In genomic region chr2:200404615-200405014, GRCh38 we compare ENCODE assay signal across 25 cellular contexts.
DNase-seq lines count a peak whose midpoint lies in the region; ATAC-seq and TF ChIP-seq lines count a peak whose summit lies in the region.
"Had no signal": no experiment of that assay in that cellular context is flagged by ENCODE, and none has a peak within 500 bp of the region (broad histone marks: within the 10 kb centered on the region; RNA-seq: fewer than 3 reads in every experiment).

No MANE protein-coding gene starts in this region.

- H2AK5ac ChIP-seq in trophoblast cell (ENCODE audit: low read length) = no peak overlapping the region

- peak overlapping the region; percentile 66 for H3K18ac ChIP-seq in trophoblast cell (ENCODE audit: low read length)

- ATAC-seq in GM19035 (IDR thresholded peaks at IDR 0.05; ENCODE audit: unreplicated experiment) (no peak), omental fat pad (ENCODE audit: low FRiP score) (no peak)
- ATAC-seq: activated T-cell treated with anti-CD3 and anti-CD28 coated beads, Interleukin-2, amount 50 U/mL, for 72 hours had no signal

- H2BK5ac ChIP-seq in trophoblast cell (ENCODE audit: low read depth, low read length, poor library complexity) = peak overlapping the region; percentile 59

- H2BK12ac ChIP-seq in trophoblast cell (ENCODE audit: low read length) = no peak overlapping the region

- H3K4me3 Mint-ChIP-seq in endothelial cell (ENCODE audit: unreplicated experiment) = peak overlapping the region; percentile 29
- H3K4me3 Mint-ChIP-seq in activated T-helper 1 cell treated with anti-CD3 and anti-CD28 coated beads, Interleukin-12 subunit alpha, Interleukin-12 subunit beta, Interleukin-2, Interleukin-4 antibody, amounts not matched to agents 30 ng/mL and 10 ng/mL and 1 ng/mL, durations not matched to agents 14 hours and 24 hours and 36 hours = no peak overlapping the region
- H3K4me3 Mint-ChIP-seq: activated naive CD4-positive, alpha-beta T cell treated with anti-CD3 and anti-CD28 coated beads, Interleukin-2, amount 50 U/mL, for 24 hours; CD4-positive, alpha-beta T cell; nephron progenitor cell; T-helper 2 cell treated with Interferon-gamma antibody and Interleukin-4, amounts not matched to agents 5 μg/mL and 100 μg/mL, for 36 hours had no signal

- H3K27me3 Mint-ChIP-seq in endothelial cell (ENCODE audit: unreplicated experiment) = peaks cover 3% of the 10 kb centered on the region
- H3K27me3 Mint-ChIP-seq in activated T-helper 1 cell treated with anti-CD3 and anti-CD28 coated beads, Interleukin-12 subunit alpha, Interleukin-12 subunit beta, Interleukin-2, Interleukin-4 antibody, amounts not matched to agents 30 ng/mL and 10 ng/mL and 1 ng/mL, durations not matched to agents 14 hours and 24 hours and 36 hours (ENCODE audit: insufficient read depth) = no peaks in the 10 kb centered on the region
- H3K27me3 Mint-ChIP-seq: activated naive CD4-positive, alpha-beta T cell treated with anti-CD3 and anti-CD28 coated beads, Interleukin-2, amount 50 U/mL, for 24 hours; CD4-positive, alpha-beta T cell had no signal

- H4K12ac ChIP-seq in trophoblast cell (ENCODE audit: low read depth, low read length) = no peak overlapping the region

- TF ChIP-seq POLR2A in Peyer's patch (IDR thresholded peaks at IDR 0.05) = no peak

- H3K4me1 ChIP-seq in Peyer's patch (peaks cover 0 to 44% (median 4%) of the 10 kb centered on the region in 4 donors), trophoblast cell (ENCODE audit: control insufficient read depth in 1 of 2, insufficient read depth in 2 of 2, low read length in 2 of 2) (peaks cover 10 to 21% of the 10 kb centered on the region in 2 experiments)
- H3K4me1 ChIP-seq: prostate gland had no signal

- no peak overlapping the region for H2BK120ac ChIP-seq in trophoblast cell (ENCODE audit: insufficient read depth, low read length, poor library complexity)

- DNase-seq in AG04450 (ENCODE audit: low read depth, low spot score) = no peak
- no peak for DNase-seq in Peyer's patch
- no peak for DNase-seq in endothelial cell (ENCODE audit: low spot score)
- no peak for DNase-seq in trophoblast cell
- DNase-seq in activated T-helper 1 cell treated with anti-CD3 and anti-CD28 coated beads, Interleukin-12 subunit alpha, Interleukin-12 subunit beta, Interleukin-2, Interleukin-4 antibody, amounts not matched to agents 30 ng/mL and 10 ng/mL and 1 ng/mL, durations not matched to agents 14 hours and 24 hours and 36 hours (ENCODE audit: low spot score) = no peak
- no peak for DNase-seq in omental fat pad (ENCODE audit: low spot score)
- DNase-seq in H7 = no peak
- DNase-seq: activated CD4-positive, alpha-beta T cell treated with anti-CD3 and anti-CD28 coated beads for 1 hour; activated CD8-positive, alpha-beta memory T cell treated with anti-CD3 and anti-CD28 coated beads for 24 hours; activated T-cell treated with anti-CD3 and anti-CD28 coated beads, Interleukin-2, amount 50 U/mL, for 72 hours; CD4-positive, alpha-beta T cell; DMS79 treated with DMSO at 0.1 percent for 48 hours; hippocampal formation; islet precursor cell; NCI-H1105 treated with DMSO at 0.1 percent for 48 hours; NCI-H2107; NCI-H524; nephron progenitor cell; spleen; stimulated activated CD4-positive, alpha-beta T cell treated with anti-CD3 and anti-CD28 coated beads, Interleukin-4, amount 100 ng/mL, for 4 hours had no signal

- no peak overlapping the region for H4K91ac ChIP-seq in trophoblast cell (ENCODE audit: low read depth, low read length)

- H3K4me2 ChIP-seq in trophoblast cell (ENCODE audit: low read length) = no peak overlapping the region

- no peaks in the 10 kb centered on the region for H3K79me2 ChIP-seq in trophoblast cell (ENCODE audit: control insufficient read depth, insufficient read depth, low read length, poor library complexity)

- peaks cover 27% of the 10 kb centered on the region for H3K36me3 Mint-ChIP-seq in endothelial cell (ENCODE audit: low read depth, unreplicated experiment)
- peaks cover 23% of the 10 kb centered on the region for H3K36me3 Mint-ChIP-seq in activated T-helper 1 cell treated with anti-CD3 and anti-CD28 coated beads, Interleukin-12 subunit alpha, Interleukin-12 subunit beta, Interleukin-2, Interleukin-4 antibody, amounts not matched to agents 30 ng/mL and 10 ng/mL and 1 ng/mL, durations not matched to agents 14 hours and 24 hours and 36 hours (ENCODE audit: low read depth)

- peak overlapping the region; percentile 48 for H3K27ac ChIP-seq in AG04450 (ENCODE audit: low read depth, low read length)
- peak overlapping the region in 3 of 4 donors; percentile 65 to 88 (median 72) for H3K27ac ChIP-seq in Peyer's patch
- no peak overlapping the region for H3K27ac ChIP-seq in trophoblast cell (ENCODE audit: low read depth, low read length)

- no peaks in the 10 kb centered on the region for H3K27me3 ChIP-seq in AG04450 (ENCODE audit: control insufficient read depth, insufficient read depth, low read length)
- no peaks in the 10 kb centered on the region for H3K27me3 ChIP-seq in Peyer's patch
- H3K27me3 ChIP-seq in trophoblast cell (ENCODE audit: insufficient read depth, low read length) = no peaks in the 10 kb centered on the region
- no peaks in the 10 kb centered on the region for H3K27me3 ChIP-seq in H7 (ENCODE audit: control insufficient read depth, insufficient read depth, low read length)
- H3K27me3 ChIP-seq: spleen had no signal

- no peak overlapping the region for H2AFZ ChIP-seq in trophoblast cell (ENCODE audit: insufficient read depth, low read length, poor library complexity)

- H3K4me1 Mint-ChIP-seq in endothelial cell (ENCODE audit: unreplicated experiment) = peaks cover 45% of the 10 kb centered on the region
- H3K4me1 Mint-ChIP-seq in activated T-helper 1 cell treated with anti-CD3 and anti-CD28 coated beads, Interleukin-12 subunit alpha, Interleukin-12 subunit beta, Interleukin-2, Interleukin-4 antibody, amounts not matched to agents 30 ng/mL and 10 ng/mL and 1 ng/mL, durations not matched to agents 14 hours and 24 hours and 36 hours (ENCODE audit: low read depth) = peaks cover 60% of the 10 kb centered on the region

- POLR2A ChIA-PET in AG04450 (lab: Yijun Ruan, JAX) = no interaction called here

- H3K9me3 Mint-ChIP-seq in endothelial cell (ENCODE audit: unreplicated experiment) = no peaks in the 10 kb centered on the region
- no peaks in the 10 kb centered on the region for H3K9me3 Mint-ChIP-seq in activated T-helper 1 cell treated with anti-CD3 and anti-CD28 coated beads, Interleukin-12 subunit alpha, Interleukin-12 subunit beta, Interleukin-2, Interleukin-4 antibody, amounts not matched to agents 30 ng/mL and 10 ng/mL and 1 ng/mL, durations not matched to agents 14 hours and 24 hours and 36 hours
- H3K9me3 Mint-ChIP-seq: activated naive CD4-positive, alpha-beta T cell treated with anti-CD3 and anti-CD28 coated beads, Interleukin-2, amount 50 U/mL, for 24 hours; activated T-cell treated with anti-CD3 and anti-CD28 coated beads, Interleukin-2, amount 50 U/mL, for 72 hours; CD4-positive, alpha-beta T cell; T-helper 2 cell treated with Interferon-gamma antibody and Interleukin-4, amounts not matched to agents 5 μg/mL and 100 μg/mL, for 36 hours had no signal

- H3K9me3 ChIP-seq in AG04450 (ENCODE audit: control insufficient read depth, insufficient read depth, low read length) = no peaks in the 10 kb centered on the region
- H3K9me3 ChIP-seq in Peyer's patch = no peaks in the 10 kb centered on the region
- no peaks in the 10 kb centered on the region for H3K9me3 ChIP-seq in trophoblast cell (ENCODE audit: insufficient read depth, low read depth, low read length)
- H3K9me3 ChIP-seq: prostate gland, spleen had no signal

- H3K4ac ChIP-seq in trophoblast cell (ENCODE audit: low read depth, low read length) = no peak overlapping the region

- TF ChIP-seq CTCF in AG04450 (IDR thresholded peaks at IDR 0.05; ENCODE audit: low read depth, low read length) = no peak
- no peak for TF ChIP-seq CTCF in Peyer's patch (IDR thresholded peaks at IDR 0.05)
- no peak for TF ChIP-seq CTCF in endothelial cell (IDR thresholded peaks at IDR 0.05; ENCODE audit: unreplicated experiment)
- TF ChIP-seq CTCF in omental fat pad (IDR thresholded peaks at IDR 0.05) = no peak

- H3K79me1 ChIP-seq in trophoblast cell (ENCODE audit: low read length) = peaks cover 5% of the 10 kb centered on the region

- CTCF ChIA-PET in AG04450 (lab: Charles Lee) = interaction anchor here (1.1 kb wide), 1 partner anchor 431 kb away, joined by 3 read pairs; no protein-coding TSS in a partner anchor

- no peak overlapping the region for H3K4me3 ChIP-seq in AG04450 (ENCODE audit: low read depth, low read length)
- no peak overlapping the region for H3K4me3 ChIP-seq in Peyer's patch
- H3K4me3 ChIP-seq in trophoblast cell (ENCODE audit: low read depth, low read length) = no peak overlapping the region
- H3K4me3 ChIP-seq in H7 (ENCODE audit: insufficient read depth, low read depth, low read length) = no peak overlapping the region
- H3K4me3 ChIP-seq: coronary artery, prostate gland, spleen had no signal

- H3K14ac ChIP-seq in trophoblast cell (ENCODE audit: low read length) = no peak overlapping the region

- H3K36me3 ChIP-seq in Peyer's patch = no peaks in the 10 kb centered on the region
- peaks cover 5 to 8% of the 10 kb centered on the region in 2 experiments for H3K36me3 ChIP-seq in trophoblast cell (ENCODE audit: control insufficient read depth in 1 of 2, insufficient read depth in 2 of 2, low read length in 2 of 2)
- peaks cover 2% of the 10 kb centered on the region for H3K36me3 ChIP-seq in H7 (replicated peaks; ENCODE audit: control insufficient read depth, insufficient read depth, low read length)
- H3K36me3 ChIP-seq: prostate gland, spleen had no signal

- H3K27ac Mint-ChIP-seq in endothelial cell (ENCODE audit: unreplicated experiment) = no peak overlapping the region
- no peak overlapping the region for H3K27ac Mint-ChIP-seq in activated T-helper 1 cell treated with anti-CD3 and anti-CD28 coated beads, Interleukin-12 subunit alpha, Interleukin-12 subunit beta, Interleukin-2, Interleukin-4 antibody, amounts not matched to agents 30 ng/mL and 10 ng/mL and 1 ng/mL, durations not matched to agents 14 hours and 24 hours and 36 hours
- H3K27ac Mint-ChIP-seq: activated naive CD4-positive, alpha-beta T cell treated with anti-CD3 and anti-CD28 coated beads, Interleukin-2, amount 50 U/mL, for 24 hours; CD4-positive, alpha-beta T cell; T-helper 2 cell treated with Interferon-gamma antibody and Interleukin-4, amounts not matched to agents 5 μg/mL and 100 μg/mL, for 36 hours had no signal

- no CpG with 5 or more reads among the region's 4 CpGs for WGBS in trophoblast cell (ENCODE audit: extremely low coverage, insufficient coverage, insufficient read length)

- intact Hi-C loops in activated T-helper 1 cell treated with anti-CD3 and anti-CD28 coated beads, Interleukin-12 subunit alpha, Interleukin-12 subunit beta, Interleukin-2, Interleukin-4 antibody, amounts not matched to agents 30 ng/mL and 10 ng/mL and 1 ng/mL, durations not matched to agents 14 hours and 24 hours and 36 hours (cut with micrococcal nuclease) = no loop called here

- H4K8ac ChIP-seq in trophoblast cell (ENCODE audit: low read depth, low read length) = no peak overlapping the region

- no peak overlapping the region for H3K9ac ChIP-seq in trophoblast cell (ENCODE audit: low read length)

- no peak overlapping the region for H3K23ac ChIP-seq in trophoblast cell (ENCODE audit: low read length)
